In genomic region chrX:96373047-96373355, GRCh38 we compare ENCODE assay signal across 13 cellular contexts.
DNase-seq lines count a peak whose midpoint lies in the region; ATAC-seq, FAIRE-seq and TF ChIP-seq lines count a peak whose summit lies in the region.
"Had no signal": no experiment of that assay in that cellular context is flagged by ENCODE, and none has a peak within 500 bp of the region (broad histone marks: within the 10 kb centered on the region; RNA-seq: fewer than 3 reads in every experiment).

No MANE protein-coding gene starts in this region.

- in situ Hi-C loops in GM12878 (cut with MboI): no loop called here

- FAIRE-seq in A549 (lab: Jason Lieb, UNC): peak; percentile 87
- no peak for FAIRE-seq in GM12878 (lab: Jason Lieb, UNC)
- FAIRE-seq: GM12891 had no signal

- H3K9me3 ChIP-seq in A549 (no peaks in the 10 kb centered on the region), GM12878 (replicated peaks; ENCODE audit: control insufficient read depth, insufficient read depth, low read length) (no peaks in the 10 kb centered on the region)
- no peaks in the 10 kb centered on the region for H3K9me3 ChIP-seq in CD8-positive, alpha-beta T cell (ENCODE audit: low read length)

- H3K4me2 ChIP-seq in A549: 0 out of 3 replicates have a peak overlapping the region, but pooled peaks have one; percentile 78
- H3K4me2 ChIP-seq in GM12878 (ENCODE audit: control insufficient read depth, insufficient read depth): no peak overlapping the region; the same call in 1 of the 2 replicates

- H3K27ac Mint-ChIP-seq in CD8-positive, alpha-beta T cell: no peak overlapping the region
- H3K27ac Mint-ChIP-seq: CD14-positive monocyte; T-helper 2 cell treated with Interferon-gamma antibody and Interleukin-4, amounts not matched to agents 5 μg/mL and 100 μg/mL, for 36 hours had no signal

- WGBS in A549 (ENCODE audit: missing lambda C conversion rate): 40% methylated on average over 4 of the region's 4 CpGs
- 38% methylated on average over 4 of the region's 4 CpGs for WGBS in GM12878 (ENCODE audit: insufficient coverage, insufficient replicate concordance, low lambda C conversion rate, missing lambda C conversion rate)

- TF ChIP-seq CTCF in A549 (IDR thresholded peaks at IDR 0.05): no peak; the same call in 1 of the 3 replicates
- no peak for TF ChIP-seq CTCF in GM12878 (IDR thresholded peaks at IDR 0.05 in 2 of 3, conservative IDR thresholded peaks at IDR 0.05 in 1 of 3; ENCODE audit: control insufficient read depth in 2 of 3, extremely low read depth in 1 of 3, insufficient read depth in 1 of 3, low read depth in 3 of 3, low read length in 3 of 3)
- no peak for TF ChIP-seq CTCF in CD8-positive, alpha-beta T cell (IDR thresholded peaks at IDR 0.05)

- H4K20me1 ChIP-seq in GM12878 (ENCODE audit: control insufficient read depth, insufficient read depth): no peaks in the 10 kb centered on the region

- H3K4me3 Mint-ChIP-seq in CD8-positive, alpha-beta T cell: no peak overlapping the region
- H3K4me3 Mint-ChIP-seq: T-helper 2 cell treated with Interferon-gamma antibody and Interleukin-4, amounts not matched to agents 5 μg/mL and 100 μg/mL, for 36 hours had no signal

- H3K4me1 Mint-ChIP-seq in CD8-positive, alpha-beta T cell (ENCODE audit: low read depth): peaks cover 5% of the 10 kb centered on the region

- no peaks in the 10 kb centered on the region for H3K79me2 ChIP-seq in GM12878 (ENCODE audit: control insufficient read depth, insufficient read depth, low read length)

- H3K4me3 ChIP-seq in A549 (no peak overlapping the region), GM12878 (no peak overlapping the region)
- H3K4me3 ChIP-seq in CD8-positive, alpha-beta T cell (ENCODE audit: low read depth, low read length): no peak overlapping the region

- no peaks in the 10 kb centered on the region for H3K27me3 ChIP-seq in GM12878 (replicated peaks in 1 of 2; ENCODE audit: control insufficient read depth in 2 of 2, insufficient read depth in 2 of 2, low read length in 1 of 2)
- no peaks in the 10 kb centered on the region for H3K27me3 ChIP-seq in CD8-positive, alpha-beta T cell (ENCODE audit: insufficient read depth, low read length)

- H3K9me3 Mint-ChIP-seq in CD8-positive, alpha-beta T cell: no peaks in the 10 kb centered on the region
- H3K9me3 Mint-ChIP-seq: T-helper 2 cell treated with Interferon-gamma antibody and Interleukin-4, amounts not matched to agents 5 μg/mL and 100 μg/mL, for 36 hours had no signal

- intact Hi-C loops in GM12878 (cut with micrococcal nuclease; ENCODE audit: unreplicated experiment): loop anchor here (10.0 kb wide), 1 partner anchor 392 kb away; no protein-coding TSS in a partner anchor
- intact Hi-C loops in CD8-positive, alpha-beta T cell (cut with DNase I, micrococcal nuclease): no loop called here

- peak in 1 of 2 experiments; percentile 38; a peak in 2 of 6 replicates for ATAC-seq in A549
- ATAC-seq in GM19438 (IDR thresholded peaks at IDR 0.05; ENCODE audit: low read depth, unreplicated experiment): peak; percentile 21
- peak; percentile 19 for ATAC-seq in HG02938 (IDR thresholded peaks at IDR 0.05; ENCODE audit: unreplicated experiment)
- peak; percentile 21; the same call in 1 of the 3 replicates for ATAC-seq in GM12878
- no peak for ATAC-seq in CD8-positive, alpha-beta T cell
- ATAC-seq in HG02870 (IDR thresholded peaks at IDR 0.05; ENCODE audit: unreplicated experiment): no peak

- H3K27me3 Mint-ChIP-seq in CD8-positive, alpha-beta T cell (ENCODE audit: low read depth): no peaks in the 10 kb centered on the region

- RAD21 ChIA-PET in GM12878 (lab: Charles Lee; ENCODE audit: unreplicated experiment): interaction anchor here (1.0 kb wide), 1 partner anchor 178 kb away, joined by 3 read pairs; no protein-coding TSS in a partner anchor

- no peak for TF ChIP-seq EP300 in A549 (IDR thresholded peaks at IDR 0.05)
- no peak for TF ChIP-seq EP300 in GM12878 (IDR thresholded peaks at IDR 0.05; ENCODE audit: borderline replicate concordance in 1 of 2, control insufficient read depth in 1 of 2, low read depth in 2 of 2, low read length in 2 of 2)

- H3K27ac ChIP-seq in A549 (no peak overlapping the region), GM12878 (ENCODE audit: control insufficient read depth, insufficient read depth) (no peak overlapping the region)
- no peak overlapping the region for H3K27ac ChIP-seq in CD8-positive, alpha-beta T cell (ENCODE audit: low read depth, low read length)

- DNase-seq in A549 (ENCODE audit: low read depth in 1 of 2, low spot score in 1 of 2) (no peak), GM12878 (ENCODE audit: low read depth, low spot score) (no peak), COR-L47 (lab: John Stamatoyannopoulos, UW) (no peak), NCI-H128 (lab: John Stamatoyannopoulos, UW; ENCODE audit: unreplicated experiment) (no peak)
- no peak for DNase-seq in CD8-positive, alpha-beta T cell
- DNase-seq: GOT3, SIG-M5 had no signal

- no TSS peak for BruUV-seq in GM12878 (replicated peaks; lab: Mats Ljungman, UMichigan)

- H3K9ac ChIP-seq in GM12878 (ENCODE audit: control insufficient read depth, insufficient read depth, low read length): no peak overlapping the region

- no peaks in the 10 kb centered on the region for H3K36me3 ChIP-seq in GM12878 (ENCODE audit: control insufficient read depth in 2 of 2, insufficient read depth in 2 of 2, low read length in 1 of 2)
- no peaks in the 10 kb centered on the region for H3K36me3 ChIP-seq in CD8-positive, alpha-beta T cell (ENCODE audit: insufficient read depth, low read length)

- TF ChIP-seq RAD21 in A549 (conservative IDR thresholded peaks at IDR 0.05 in 1 of 2, IDR thresholded peaks at IDR 0.05 in 1 of 2): no peak; a peak in 1 of 5 replicates
- no peak for TF ChIP-seq RAD21 in GM12878 (IDR thresholded peaks at IDR 0.05; ENCODE audit: insufficient read depth, low read depth, low read length)

- TF ChIP-seq POLR2A in A549 (IDR thresholded peaks at IDR 0.05; ENCODE audit: low read length) (no peak), GM12878 (IDR thresholded peaks at IDR 0.05; ENCODE audit: low read depth, low read length) (no peak)

- no peaks in the 10 kb centered on the region for H3K36me3 Mint-ChIP-seq in CD8-positive, alpha-beta T cell
- H3K36me3 Mint-ChIP-seq: CD14-positive monocyte had no signal

- CTCF ChIA-PET in A549 (lab: Yijun Ruan, JAX): interaction anchor here (0.7 to 1.4 kb wide), 18 partner anchors 9 to 1311 kb away, joined by 3 to 7 read pairs (median 3); no protein-coding TSS in a partner anchor
- CTCF ChIA-PET in GM12878 (lab: Yijun Ruan, JAX): interaction anchor here (0.9 to 1.6 kb wide), 4 partner anchors 22 to 1312 kb away, joined by 3 to 4 read pairs (median 4); no protein-coding TSS in a partner anchor
- CTCF ChIA-PET in CD8-positive, alpha-beta T cell (lab: Charles Lee): no interaction called here

- no peak overlapping the region for H2AFZ ChIP-seq in GM12878 (ENCODE audit: control insufficient read depth, low read depth, low read length)

- POLR2A ChIA-PET in A549 (lab: Yijun Ruan, JAX): no interaction called here
- POLR2A ChIA-PET in GM12878 (lab: Charles Lee): no interaction called here
- POLR2A ChIA-PET in CD8-positive, alpha-beta T cell (lab: Charles Lee): no interaction called here

- SMC1A ChIA-PET in GM12878 (lab: Charles Lee; ENCODE audit: uncharacterized antibody, unreplicated experiment): interaction anchor here (0.9 kb wide), 1 partner anchor 397 kb away, joined by 3 read pairs; no protein-coding TSS in a partner anchor

- no peaks in the 10 kb centered on the region for H3K4me1 ChIP-seq in A549
- H3K4me1 ChIP-seq in GM12878 (ENCODE audit: control insufficient read depth, insufficient read depth, low read length): no peaks in the 10 kb centered on the region
- H3K4me1 ChIP-seq in CD8-positive, alpha-beta T cell (ENCODE audit: insufficient read depth, low read length): no peaks in the 10 kb centered on the region

TF ChIP-seq in A549, 52 proteins besides CTCF, POLR2A, EP300 and RAD21:
- TF ChIP-seq RNF2 (IDR thresholded peaks at IDR 0.05; ENCODE audit: borderline replicate concordance, low read depth) (no peak), ZC3H11A (IDR thresholded peaks at IDR 0.05) (no peak), KDM1A (IDR thresholded peaks at IDR 0.05; ENCODE audit: low read depth) (no peak), EHF (CRISPR knock-in tag; IDR thresholded peaks at IDR 0.05) (no peak), RCOR1 (IDR thresholded peaks at IDR 0.05; ENCODE audit: low read depth, low read length) (no peak), SREBF2 (IDR thresholded peaks at IDR 0.05) (no peak), NPAS2 (CRISPR knock-in tag; IDR thresholded peaks at IDR 0.05; ENCODE audit: borderline replicate concordance) (no peak), E2F6 (IDR thresholded peaks at IDR 0.05; ENCODE audit: borderline replicate concordance, low read depth) (no peak), ZSCAN20 (CRISPR knock-in tag; IDR thresholded peaks at IDR 0.05) (no peak), TFCP2L1 (CRISPR knock-in tag; IDR thresholded peaks at IDR 0.05) (no peak), MAZ (IDR thresholded peaks at IDR 0.05; ENCODE audit: borderline replicate concordance, low read depth, low read length) (no peak)

TF ChIP-seq in GM12878, 131 proteins besides CTCF, POLR2A, EP300 and RAD21 (continues in another document):
- TF ChIP-seq E4F1 (IDR thresholded peaks at IDR 0.05; ENCODE audit: borderline replicate concordance, partially characterized antibody) (no peak), MTA2 (IDR thresholded peaks at IDR 0.05; ENCODE audit: low read depth) (no peak), ATF3 (IDR thresholded peaks at IDR 0.05; ENCODE audit: borderline replicate concordance, extremely low read depth, low read depth, low read length) (no peak), HDAC6 (IDR thresholded peaks at IDR 0.05; ENCODE audit: unreplicated experiment) (no peak), POLR2AphosphoS2 (IDR thresholded peaks at IDR 0.05; ENCODE audit: low read depth, low read length) (no peak)

Comparison
In these comparisons a context has a peak if more than half of its experiments do, and no peak if none do; other contexts are left out.
1. ATAC-seq: peak in GM19438 (single experiment), HG02938 (single experiment) and GM12878 (single experiment); none in CD8-positive, alpha-beta T cell (single experiment) and HG02870 (single experiment).